8 cellular contexts compared by ENCODE assay signal in the genomic region with DNA sequence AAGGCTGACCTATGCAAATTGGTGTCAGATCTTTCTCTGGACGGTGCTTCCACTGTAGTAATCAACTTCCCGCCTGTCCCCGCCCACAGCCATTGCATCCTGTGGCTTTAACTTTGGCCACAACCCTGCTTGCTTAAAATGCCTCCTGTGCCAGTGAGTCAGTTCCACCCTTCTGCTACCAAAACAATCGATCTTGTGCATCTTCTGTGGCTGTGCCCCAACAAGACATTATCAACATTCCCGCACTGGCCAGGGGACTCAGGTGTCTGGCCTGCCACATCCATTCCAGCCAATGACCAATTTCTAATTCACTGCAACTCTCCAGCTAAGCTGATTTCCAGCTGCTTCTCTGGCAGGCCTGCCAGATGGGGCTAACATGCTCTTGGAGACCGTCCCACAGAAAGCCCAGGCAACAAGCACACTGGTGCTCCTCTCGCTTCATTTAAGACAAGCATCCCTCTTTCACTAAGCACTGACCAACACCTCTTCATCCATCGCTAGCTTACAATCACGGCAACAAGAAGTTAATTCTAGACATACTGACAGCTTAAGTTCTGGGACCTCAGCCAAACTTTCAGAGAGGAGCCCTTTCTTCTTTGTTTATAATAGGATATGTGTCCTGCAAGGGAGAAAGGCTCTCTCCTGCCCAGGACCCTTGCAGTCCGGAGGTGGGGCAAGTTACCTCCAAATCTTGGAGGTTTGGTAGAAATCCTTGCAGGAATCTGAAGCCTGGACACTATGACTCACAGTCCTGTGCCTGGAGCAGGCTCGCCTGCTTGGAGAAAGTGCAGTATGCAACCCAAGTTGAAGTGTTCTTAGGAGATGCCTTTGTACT. TPM values are rescaled to one million over a fixed set of nuclear protein-coding genes. Genes with fewer than 3 reads are reported as not detected.
DNase-seq lines count a peak whose midpoint lies in the region; ATAC-seq and TF ChIP-seq lines count a peak whose summit lies in the region.

No MANE protein-coding gene starts in this region.

- no peaks in the 10 kb centered on the region for H3K36me3 Mint-ChIP-seq in activated T-cell treated with anti-CD3 and anti-CD28 coated beads, Interleukin-2, amount 50 U/mL, for 24 hours (ENCODE audit: low read depth)

- TF ChIP-seq CTCF in WERI-Rb-1 (IDR thresholded peaks at IDR 0.05; ENCODE audit: low read depth, low read length) (no peak), cardiac muscle cell (IDR thresholded peaks at IDR 0.05; ENCODE audit: low read depth, low read length) (peak; percentile 2)

- H3K27me3 Mint-ChIP-seq in activated T-cell treated with anti-CD3 and anti-CD28 coated beads, Interleukin-2, amount 50 U/mL, for 24 hours, result peaks cover 31% of the 10 kb centered on the region

- no peak overlapping the region for H3K4me3 ChIP-seq in WERI-Rb-1 (ENCODE audit: low read depth, low read length)
- H3K4me3 ChIP-seq in cardiac muscle cell, result no peak overlapping the region

- no peaks in the 10 kb centered on the region for H3K27me3 ChIP-seq in WERI-Rb-1 (ENCODE audit: insufficient read depth, low read depth, severe bottlenecking)
- peaks cover 4% of the 10 kb centered on the region for H3K27me3 ChIP-seq in cardiac muscle cell

- peak overlapping the region; percentile 84 for H3K27ac Mint-ChIP-seq in activated T-cell treated with anti-CD3 and anti-CD28 coated beads, Interleukin-2, amount 50 U/mL, for 24 hours

- H3K27ac ChIP-seq in WERI-Rb-1, result no peak overlapping the region
- no peak overlapping the region for H3K27ac ChIP-seq in cardiac muscle cell

- peaks cover 47% of the 10 kb centered on the region for H3K4me1 Mint-ChIP-seq in activated T-cell treated with anti-CD3 and anti-CD28 coated beads, Interleukin-2, amount 50 U/mL, for 24 hours (ENCODE audit: low read depth)

- no peaks in the 10 kb centered on the region for H3K9me3 Mint-ChIP-seq in activated T-cell treated with anti-CD3 and anti-CD28 coated beads, Interleukin-2, amount 50 U/mL, for 24 hours

- no peaks in the 10 kb centered on the region for H3K36me3 ChIP-seq in WERI-Rb-1
- no peaks in the 10 kb centered on the region for H3K36me3 ChIP-seq in cardiac muscle cell

- DNase-seq in activated T-cell treated with anti-CD3 and anti-CD28 coated beads, Interleukin-2, amount 50 U/mL, for 24 hours, result no peak
- DNase-seq in activated T-cell treated with anti-CD3 and anti-CD28 coated beads, Interleukin-2, amount 50 U/mL, for 1 hour, result no peak
- DNase-seq in WERI-Rb-1, result peak; percentile 32
- peak; percentile 48 to 83 for DNase-seq in cardiac muscle cell (ENCODE audit: low read depth in 1 of 2, low spot score in 1 of 2)
- peak; percentile 32 to 51 for DNase-seq in stimulated activated CD8-positive, alpha-beta memory T cell treated with anti-CD3 and anti-CD28 coated beads, Interleukin-15, amount 100 ng/mL, for 48 hours (ENCODE audit: low read depth in 2 of 2)
- no peak for DNase-seq in RPMI8226
- no peak for DNase-seq in OCI-M1 (lab: John Stamatoyannopoulos, UW)

- no peak for ATAC-seq in GM19452 (IDR thresholded peaks at IDR 0.05; ENCODE audit: unreplicated experiment)

- no peaks in the 10 kb centered on the region for H3K9me3 ChIP-seq in WERI-Rb-1 (ENCODE audit: severe bottlenecking)
- H3K9me3 ChIP-seq in cardiac muscle cell (ENCODE audit: low read depth), result no peaks in the 10 kb centered on the region

- H3K4me1 ChIP-seq in cardiac muscle cell (ENCODE audit: low read depth), result no peaks in the 10 kb centered on the region

- peak overlapping the region; percentile 36 for H3K4me3 Mint-ChIP-seq in activated T-cell treated with anti-CD3 and anti-CD28 coated beads, Interleukin-2, amount 50 U/mL, for 24 hours

RNA-seq across cellular contexts. Expression of gene CA12, which starts 6.7 kb away (rescaled TPM):
- 0.03 and 0.04 TPM in 2 replicates for total RNA-seq in cardiac muscle cell
- not detected in 2 replicates for polyA plus RNA-seq in cardiac muscle cell

Comparison
In these comparisons a context has a peak if more than half of its experiments do, and no peak if none do; other contexts are left out.
1. DNase-seq: peak in WERI-Rb-1 (single experiment), cardiac muscle cell (2 of 2) and stimulated activated CD8-positive, alpha-beta memory T cell treated with anti-CD3 and anti-CD28 coated beads, Interleukin-15, amount 100 ng/mL, for 48 hours (2 of 2); none in activated T-cell treated with anti-CD3 and anti-CD28 coated beads, Interleukin-2, amount 50 U/mL, for 24 hours (single experiment), activated T-cell treated with anti-CD3 and anti-CD28 coated beads, Interleukin-2, amount 50 U/mL, for 1 hour (single experiment), RPMI8226 (single experiment) and OCI-M1 (single experiment).